Comparison of ENCODE assay signal across 23 cellular contexts in the genomic region with DNA sequence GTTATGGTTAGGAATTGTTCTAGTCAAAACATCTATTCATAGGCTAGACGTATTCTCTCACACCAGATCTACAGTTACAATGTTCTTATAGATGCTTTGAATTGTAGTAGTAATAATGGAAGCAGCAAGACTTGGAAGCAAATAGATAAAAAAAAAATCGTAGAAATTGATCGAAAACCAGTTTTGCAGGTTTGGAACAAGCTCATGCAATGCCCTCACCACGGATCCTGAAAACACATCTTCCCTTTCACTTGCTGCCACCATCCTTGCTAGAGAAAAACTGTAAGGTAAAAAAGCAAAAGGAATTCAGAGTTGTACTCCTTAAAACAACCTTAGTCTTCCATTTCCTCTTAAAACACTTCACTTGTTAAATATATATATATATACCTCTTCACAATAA. TPM values are rescaled to one million over a fixed set of nuclear protein-coding genes. Genes with fewer than 3 reads are reported as not detected.
"Had no signal": no experiment of that assay in that cellular context is flagged by ENCODE, and none has a peak within 500 bp of the region (broad histone marks: within the 10 kb centered on the region; RNA-seq: fewer than 3 reads in every experiment).

No MANE protein-coding gene starts in this region.

- H3K4me1 Mint-ChIP-seq: activated naive CD8-positive, alpha-beta T cell treated with anti-CD3 and anti-CD28 coated beads, Interleukin-2, amount 50 U/mL, for 24 hours had no signal

- H3K9me3 ChIP-seq: gastrocnemius medialis, left lung, spleen, thoracic aorta, upper lobe of left lung had no signal

- H3K27ac Mint-ChIP-seq: activated naive CD4-positive, alpha-beta T cell treated with anti-CD3 and anti-CD28 coated beads, Interleukin-2, amount 10 ng/mL, durations not matched to agents 7 days and 5 days; activated naive CD8-positive, alpha-beta T cell treated with anti-CD3 and anti-CD28 coated beads, Interleukin-2, amount 50 U/mL, for 24 hours; stimulated activated memory B cell treated with anti-CD40 and anti-IgM and Interleukin-4, amounts not matched to agents 10 μg/mL and 1 μg/mL and 100 μg/mL, for 72 hours had no signal

- H3K27ac ChIP-seq: brain microvascular endothelial cell, coronary artery, gastrocnemius medialis, left lung, spleen, thoracic aorta, upper lobe of left lung had no signal

- FAIRE-seq: endometrium had no signal

- H3K9me3 Mint-ChIP-seq: activated naive CD4-positive, alpha-beta T cell treated with anti-CD3 and anti-CD28 coated beads, Interleukin-2, amount 10 ng/mL, durations not matched to agents 7 days and 5 days; activated naive CD8-positive, alpha-beta T cell treated with anti-CD3 and anti-CD28 coated beads, Interleukin-2, amount 50 U/mL, for 24 hours; stimulated activated memory B cell treated with anti-CD40 and anti-IgM and Interleukin-4, amounts not matched to agents 10 μg/mL and 1 μg/mL and 100 μg/mL, for 72 hours had no signal

- H3K36me3 Mint-ChIP-seq: activated naive CD4-positive, alpha-beta T cell treated with anti-CD3 and anti-CD28 coated beads, Interleukin-2, amount 10 ng/mL, durations not matched to agents 7 days and 5 days; stimulated activated memory B cell treated with anti-CD40 and anti-IgM and Interleukin-4, amounts not matched to agents 10 μg/mL and 1 μg/mL and 100 μg/mL, for 72 hours had no signal

- H3K27me3 Mint-ChIP-seq: activated naive CD8-positive, alpha-beta T cell treated with anti-CD3 and anti-CD28 coated beads, Interleukin-2, amount 50 U/mL, for 24 hours had no signal

- H3K36me3 ChIP-seq: brain microvascular endothelial cell, gastrocnemius medialis, spleen, thoracic aorta had no signal

- H3K4me1 ChIP-seq: gastrocnemius medialis, upper lobe of left lung had no signal

- H3K4me3 Mint-ChIP-seq: activated naive CD4-positive, alpha-beta T cell treated with anti-CD3 and anti-CD28 coated beads, Interleukin-2, amount 10 ng/mL, durations not matched to agents 7 days and 5 days; activated naive CD8-positive, alpha-beta T cell treated with anti-CD3 and anti-CD28 coated beads, Interleukin-2, amount 50 U/mL, for 24 hours; stimulated activated memory B cell treated with anti-CD40 and anti-IgM and Interleukin-4, amounts not matched to agents 10 μg/mL and 1 μg/mL and 100 μg/mL, for 72 hours had no signal

- H3K4me3 ChIP-seq: coronary artery, gastrocnemius medialis, left lung, spleen, thoracic aorta, upper lobe of left lung had no signal

- DNase-seq: activated CD4-positive, alpha-beta T cell treated with anti-CD3 and anti-CD28 coated beads, Interleukin-2, amount 50 U/mL, for 1 hour; activated CD8-positive, alpha-beta memory T cell treated with anti-CD3 and anti-CD28 coated beads, Interleukin-2, amount 50 U/mL, for 48 hours; activated effector memory CD4-positive, alpha-beta T cell treated with Interleukin-2 at 50 U/mL for 16 hours; activated naive CD4-positive, alpha-beta T cell treated with anti-CD3 and anti-CD28 coated beads, Interleukin-2, amount 10 ng/mL, durations not matched to agents 7 days and 5 days; activated naive CD8-positive, alpha-beta T cell treated with anti-CD3 and anti-CD28 coated beads, Interleukin-2, amount 50 U/mL, for 24 hours; activated T-cell treated with anti-CD3 and anti-CD28 coated beads, Interleukin-2, amount 50 U/mL, for 48 hours; aorta; brain microvascular endothelial cell; gastrocnemius medialis; head of caudate nucleus; left lung; occipital lobe; posterior cingulate gyrus; retina; spleen; stimulated activated CD4-positive, alpha-beta T cell treated with anti-CD3 and anti-CD28 coated beads, Interleukin-4, amount 100 ng/mL, for 4 hours; upper lobe of left lung had no signal

- ATAC-seq: activated naive CD8-positive, alpha-beta T cell treated with anti-CD3 and anti-CD28 coated beads, Interleukin-2, amount 50 U/mL, for 24 hours; esophagus mucosa; gastrocnemius medialis; left lung; stimulated activated memory B cell treated with anti-CD40 and anti-IgM and Interleukin-4, amounts not matched to agents 10 μg/mL and 1 μg/mL and 100 μg/mL, for 72 hours had no signal

- H3K27me3 ChIP-seq: brain microvascular endothelial cell, gastrocnemius medialis, left lung, upper lobe of left lung had no signal

RNA-seq across cellular contexts. Expression of gene SULT1C4, which starts 4.4 kb away (rescaled TPM):
- polyA plus RNA-seq: neural cell had no signal
